8 cellular contexts compared by ENCODE assay signal in genomic region chr20:1392693-1393506, GRCh38. TPM values are rescaled to one million over a fixed set of nuclear protein-coding genes. Genes with fewer than 3 reads are reported as not detected.
DNase-seq lines count a peak whose midpoint lies in the region; ATAC-seq and TF ChIP-seq lines count a peak whose summit lies in the region.

TSS of gene FKBP1A (minus strand) at chr20:1393054. CDS start at chr20:1392998, 56 bp downstream.

- no peak for TF ChIP-seq CTCF in CD8-positive, alpha-beta T cell (IDR thresholded peaks at IDR 0.05)
- TF ChIP-seq CTCF in GM20000 (IDR thresholded peaks at IDR 0.05; ENCODE audit: extremely low read depth, missing control alignments): no peak

- H3K4me1 Mint-ChIP-seq in CD8-positive, alpha-beta T cell (ENCODE audit: low read depth): peaks cover 53% of the 10 kb centered on the region

- no peaks in the 10 kb centered on the region for H3K36me3 ChIP-seq in CD8-positive, alpha-beta T cell (ENCODE audit: insufficient read depth, low read length)

- H3K27me3 ChIP-seq in CD8-positive, alpha-beta T cell (ENCODE audit: insufficient read depth, low read length): no peaks in the 10 kb centered on the region

- H3K36me3 Mint-ChIP-seq in CD8-positive, alpha-beta T cell: peaks cover 8% of the 10 kb centered on the region

- H3K4me3 ChIP-seq in CD8-positive, alpha-beta T cell (ENCODE audit: low read depth, low read length): peak within 1 kb of the TSS; percentile 62

- POLR2A ChIA-PET in CD8-positive, alpha-beta T cell (lab: Charles Lee): interaction anchor here (1.0 to 2.2 kb wide), 3 partner anchors 51 to 74 kb away, joined by 3 to 7 read pairs (median 6); partner anchors contain the start of gene NSFL1C

- peak within 1 kb of the TSS; percentile 96 for H3K27ac Mint-ChIP-seq in CD8-positive, alpha-beta T cell

- CTCF ChIA-PET in CD8-positive, alpha-beta T cell (lab: Charles Lee): interaction anchor here (1.4 kb wide), 1 partner anchor 44 kb away, joined by 5 read pairs; no protein-coding TSS in a partner anchor

- no peaks in the 10 kb centered on the region for H3K27me3 Mint-ChIP-seq in CD8-positive, alpha-beta T cell (ENCODE audit: low read depth)

- peak; percentile 85 to 97 (median 91) for DNase-seq in CD8-positive, alpha-beta T cell
- DNase-seq in GM20000 (ENCODE audit: low spot score) (peak; percentile 93), HS-5 (ENCODE audit: low read depth) (peak; percentile 60), NK-92 (lab: John Stamatoyannopoulos, UW; ENCODE audit: unreplicated experiment) (peak; percentile 79), medulla oblongata (ENCODE audit: extremely low spot score) (peak; percentile 92)
- DNase-seq in activated CD8-positive, alpha-beta memory T cell treated with anti-CD3 and anti-CD28 coated beads for 1 hour (ENCODE audit: extremely low read depth in 1 of 2, low read depth in 1 of 2): peak; percentile 64 to 86
- peak; percentile 84 for DNase-seq in effector CD8-positive, alpha-beta T cell (lab: John Stamatoyannopoulos, UW)
- DNase-seq in stimulated activated CD8-positive, alpha-beta memory T cell treated with anti-CD3 and anti-CD28 coated beads, Interleukin-12 subunit alpha, Interleukin-12 subunit beta, amount 100 ng/mL, for 1 hour (ENCODE audit: low read depth): peak; percentile 79

- H3K9me3 Mint-ChIP-seq in CD8-positive, alpha-beta T cell: peaks cover 8% of the 10 kb centered on the region

- peak within 1 kb of the TSS; percentile 94 for H3K4me3 Mint-ChIP-seq in CD8-positive, alpha-beta T cell

- peaks cover 48% of the 10 kb centered on the region for H3K4me1 ChIP-seq in CD8-positive, alpha-beta T cell (ENCODE audit: insufficient read depth, low read length)

- intact Hi-C loops in CD8-positive, alpha-beta T cell (cut with DNase I, micrococcal nuclease): loop anchor here (1.0 to 10.0 kb wide), 9 partner anchors 42 to 548 kb away; partner anchors contain the start of genes NSFL1C (in 1 of the 2), PSMF1 (in 1 of the 2) and SNPH (in 1 of the 2)

- ATAC-seq in CD8-positive, alpha-beta T cell: peak; percentile 84

- peak within 1 kb of the TSS; percentile 58 for H3K27ac ChIP-seq in CD8-positive, alpha-beta T cell (ENCODE audit: low read depth, low read length)

- no peaks in the 10 kb centered on the region for H3K9me3 ChIP-seq in CD8-positive, alpha-beta T cell (ENCODE audit: low read length)

RNA-seq across cellular contexts. Expression of gene FKBP1A, which starts in this region (rescaled TPM):
- total RNA-seq in CD8-positive, alpha-beta T cell: 10 to 100 TPM; 34.0 to 36.8 TPM

Comparison
In these comparisons a context has a peak if more than half of its experiments do, and no peak if none do; other contexts are left out.
1. Peak in every context shown above with its lines: DNase-seq, ATAC-seq, H3K4me3 ChIP-seq and H3K27ac ChIP-seq.